Comparison of ENCODE assay signal across 20 cellular contexts in genomic region chr3:148255981-148256969, GRCh38.
A peak's percentile ranks its signal among the peaks of the same experiment; 100 is the strongest.
DNase-seq lines count a peak whose midpoint lies in the region; TF ChIP-seq lines count a peak whose summit lies in the region.
"Had no signal": no experiment of that assay in that cellular context is flagged by ENCODE, and none has a peak within 500 bp of the region (broad histone marks: within the 10 kb centered on the region; RNA-seq: fewer than 3 reads in every experiment).

No MANE protein-coding gene starts in this region.

- H3K4me2 ChIP-seq in hepatocyte (peak overlapping the region; percentile 36), neuronal stem cell (ENCODE audit: insufficient read depth, low read length, poor library complexity, severe bottlenecking) (no peak overlapping the region)
- H3K4me2 ChIP-seq: BLaER1 had no signal

- no peak overlapping the region for H3K4ac ChIP-seq in neuronal stem cell (ENCODE audit: low read length)

- H3K36me3 Mint-ChIP-seq in Calu3 (ENCODE audit: insufficient read depth, unreplicated experiment), result no peaks in the 10 kb centered on the region
- no peaks in the 10 kb centered on the region for H3K36me3 Mint-ChIP-seq in activated CD4-positive, alpha-beta memory T cell treated with anti-CD3 and anti-CD28 coated beads for 36 hours
- H3K36me3 Mint-ChIP-seq: IgD-negative memory B cell had no signal

- no peak overlapping the region for H3K27ac Mint-ChIP-seq in Calu3 (ENCODE audit: unreplicated experiment)
- no peak overlapping the region for H3K27ac Mint-ChIP-seq in activated CD4-positive, alpha-beta memory T cell treated with anti-CD3 and anti-CD28 coated beads for 36 hours
- H3K27ac Mint-ChIP-seq: CD4-positive, alpha-beta T cell; IgD-negative memory B cell had no signal

- no peak overlapping the region for H2BK15ac ChIP-seq in neuronal stem cell (ENCODE audit: low read length)

- H3K27me3 ChIP-seq in SJCRH30 (no peaks in the 10 kb centered on the region), hepatocyte (no peaks in the 10 kb centered on the region), neuronal stem cell (ENCODE audit: control insufficient read depth in 3 of 3, insufficient read depth in 3 of 3, low read depth in 1 of 3, low read length in 3 of 3) (no peaks in the 10 kb centered on the region), BE2C (no peaks in the 10 kb centered on the region)
- H3K27me3 ChIP-seq: BLaER1 had no signal

- H4K20me1 ChIP-seq in hepatocyte (ENCODE audit: insufficient read depth, poor library complexity, severe bottlenecking), result no peaks in the 10 kb centered on the region
- H4K20me1 ChIP-seq: BLaER1 had no signal

- DNase-seq in Calu3 (peak; percentile 53), SJCRH30 (peak in 1 of 2 experiments; percentile 35), hepatocyte (ENCODE audit: low spot score) (peak; percentile 34), neuronal stem cell (ENCODE audit: low spot score) (peak; percentile 15), BE2C (no peak), head of caudate nucleus (no peak)
- DNase-seq in activated CD4-positive, alpha-beta memory T cell treated with anti-CD3 and anti-CD28 coated beads for 36 hours, result no peak
- DNase-seq: CD4-positive, alpha-beta T cell; COR-L47; DMS153; GM23248; HCEC 1CT; Karpas-422; NCI-H1694; NCI-H2081 treated with DMSO at 0.1 percent for 48 hours; NCI-H446; PC-3; Right ventricle myocardium superior had no signal

- H3K4me3 ChIP-seq in SJCRH30 (no peak overlapping the region), hepatocyte (no peak overlapping the region), neuronal stem cell (ENCODE audit: low read length in 2 of 2) (no peak overlapping the region), BE2C (ENCODE audit: low read depth, low read length) (no peak overlapping the region)
- H3K4me3 ChIP-seq: BLaER1, GM23248 had no signal

- WGBS in hepatocyte (ENCODE audit: low lambda C conversion rate, missing lambda C conversion rate), result 59% methylated on average over 6 of the region's 6 CpGs
- no CpG with 5 or more reads among the region's 6 CpGs for WGBS in neuronal stem cell (ENCODE audit: extremely low coverage in 2 of 2, insufficient read length in 2 of 2, insufficient replicate concordance in 1 of 2), 2 donors

- H3K27ac ChIP-seq in SJCRH30 (peak overlapping the region; percentile 47), hepatocyte (peak overlapping the region; percentile 41), neuronal stem cell (replicated peaks; ENCODE audit: low read length) (no peak overlapping the region)
- H3K27ac ChIP-seq: BLaER1, GM23248 had no signal

- no TSS peak for BruUV-seq in Calu3 (replicated peaks; lab: Mats Ljungman, UMichigan)

- H2BK120ac ChIP-seq in neuronal stem cell (ENCODE audit: low read depth, low read length), result no peak overlapping the region

- CTCF ChIA-PET in Calu3 (lab: Charles Lee), result interaction anchor here (0.5 kb wide), 1 partner anchor 291 kb away, joined by 4 read pairs; no protein-coding TSS in a partner anchor
- CTCF ChIA-PET in activated CD4-positive, alpha-beta memory T cell treated with anti-CD3 and anti-CD28 coated beads for 36 hours (lab: Charles Lee), result no interaction called here

- no peak overlapping the region for H2BK12ac ChIP-seq in neuronal stem cell (ENCODE audit: low read length)

- H3K9me2 ChIP-seq in hepatocyte (replicated peaks; ENCODE audit: insufficient read depth), result no peaks in the 10 kb centered on the region

- H3K18ac ChIP-seq in neuronal stem cell (ENCODE audit: low read length), result no peak overlapping the region

- no peaks in the 10 kb centered on the region for H3K36me3 ChIP-seq in SJCRH30
- H3K36me3 ChIP-seq in hepatocyte (replicated peaks; ENCODE audit: insufficient read depth, low read depth), result no peaks in the 10 kb centered on the region
- no peaks in the 10 kb centered on the region for H3K36me3 ChIP-seq in neuronal stem cell (replicated peaks in 1 of 2; ENCODE audit: control insufficient read depth in 2 of 2, insufficient read depth in 2 of 2, low read length in 2 of 2)
- H3K36me3 ChIP-seq in BE2C, result no peaks in the 10 kb centered on the region; the same call in 1 of the 2 replicates
- H3K36me3 ChIP-seq: BLaER1 had no signal

- POLR2A ChIA-PET in activated CD4-positive, alpha-beta memory T cell treated with anti-CD3 and anti-CD28 coated beads for 36 hours (lab: Charles Lee), result no interaction called here

- H2AFZ ChIP-seq in hepatocyte (no peak overlapping the region), neuronal stem cell (ENCODE audit: low read length) (no peak overlapping the region)
- H2AFZ ChIP-seq: GM23248 had no signal

- no peaks in the 10 kb centered on the region for H3K79me2 ChIP-seq in hepatocyte

- no peak overlapping the region for H2BK5ac ChIP-seq in neuronal stem cell (ENCODE audit: low read length)

- H3K9me3 Mint-ChIP-seq in Calu3 (ENCODE audit: low read depth, unreplicated experiment), result peaks cover 4% of the 10 kb centered on the region
- no peaks in the 10 kb centered on the region for H3K9me3 Mint-ChIP-seq in activated CD4-positive, alpha-beta memory T cell treated with anti-CD3 and anti-CD28 coated beads for 36 hours
- H3K9me3 Mint-ChIP-seq: CD4-positive, alpha-beta T cell had no signal

- H3K79me1 ChIP-seq in neuronal stem cell (ENCODE audit: low read depth, low read length), result no peaks in the 10 kb centered on the region

- intact Hi-C loops in Calu3 (cut with micrococcal nuclease; ENCODE audit: unreplicated experiment) (no loop called here), head of caudate nucleus (cut with DNase I) (no loop called here)
- intact Hi-C loops in activated CD4-positive, alpha-beta memory T cell treated with anti-CD3 and anti-CD28 coated beads for 36 hours (cut with micrococcal nuclease), result no loop called here

- H4K8ac ChIP-seq in neuronal stem cell (ENCODE audit: low read depth, low read length), result no peak overlapping the region

- H3K4me1 ChIP-seq in SJCRH30 (peaks cover 11% of the 10 kb centered on the region; the same call in 1 of the 2 replicates), hepatocyte (ENCODE audit: insufficient read depth) (peaks cover 4% of the 10 kb centered on the region), neuronal stem cell (ENCODE audit: control insufficient read depth in 2 of 2, insufficient read depth in 1 of 2, low read depth in 1 of 2, low read length in 2 of 2) (peaks cover 0 to 1% of the 10 kb centered on the region in 2 donors), BE2C (no peaks in the 10 kb centered on the region)
- H3K4me1 ChIP-seq: BLaER1 had no signal

- H3K9me3 ChIP-seq in SJCRH30 (replicated peaks) (no peaks in the 10 kb centered on the region), hepatocyte (ENCODE audit: low read depth) (no peaks in the 10 kb centered on the region), neuronal stem cell (replicated peaks in 1 of 2; ENCODE audit: control insufficient read depth in 2 of 2, insufficient read depth in 1 of 2, low read depth in 1 of 2, low read length in 2 of 2) (peaks cover 0 to 5% of the 10 kb centered on the region in 2 donors), BE2C (no peaks in the 10 kb centered on the region)
- H3K9me3 ChIP-seq: BLaER1 had no signal

- no peak overlapping the region for H3K23ac ChIP-seq in neuronal stem cell (ENCODE audit: low read depth, low read length, poor library complexity)

- peak overlapping the region; percentile 23 for H3K4me3 Mint-ChIP-seq in Calu3 (ENCODE audit: low read depth, unreplicated experiment)
- no peak overlapping the region for H3K4me3 Mint-ChIP-seq in activated CD4-positive, alpha-beta memory T cell treated with anti-CD3 and anti-CD28 coated beads for 36 hours
- H3K4me3 Mint-ChIP-seq: CD4-positive, alpha-beta T cell; IgD-negative memory B cell had no signal

- H3K14ac ChIP-seq in neuronal stem cell (ENCODE audit: low read length), result no peak overlapping the region

- H4K91ac ChIP-seq in neuronal stem cell (ENCODE audit: low read depth, low read length, poor library complexity), result no peak overlapping the region

- no peak overlapping the region for H3K9ac ChIP-seq in neuronal stem cell (ENCODE audit: low read depth, low read length, poor library complexity)
- H3K9ac ChIP-seq: BLaER1, GM23248 had no signal

- peaks cover 20% of the 10 kb centered on the region for H3K4me1 Mint-ChIP-seq in Calu3 (ENCODE audit: low read depth, unreplicated experiment)
- H3K4me1 Mint-ChIP-seq in activated CD4-positive, alpha-beta memory T cell treated with anti-CD3 and anti-CD28 coated beads for 36 hours (ENCODE audit: low read depth), result no peaks in the 10 kb centered on the region
- H3K4me1 Mint-ChIP-seq: IgD-negative memory B cell had no signal

- no peaks in the 10 kb centered on the region for H3K27me3 Mint-ChIP-seq in Calu3 (ENCODE audit: unreplicated experiment)
- no peaks in the 10 kb centered on the region for H3K27me3 Mint-ChIP-seq in activated CD4-positive, alpha-beta memory T cell treated with anti-CD3 and anti-CD28 coated beads for 36 hours
- H3K27me3 Mint-ChIP-seq: CD4-positive, alpha-beta T cell had no signal

- H2AK5ac ChIP-seq in neuronal stem cell (ENCODE audit: low read depth, low read length), result no peak overlapping the region

- TF ChIP-seq CTCF in Calu3 (IDR thresholded peaks at IDR 0.05; ENCODE audit: unreplicated experiment), result no peak
- TF ChIP-seq CTCF in hepatocyte (IDR thresholded peaks at IDR 0.05; ENCODE audit: poor library complexity), result no peak
- no peak for TF ChIP-seq CTCF in BE2C (IDR thresholded peaks at IDR 0.05; ENCODE audit: low read depth, low read length)

Comparison
In these comparisons a context has a peak if more than half of its experiments do, and no peak if none do; other contexts are left out.
1. DNase-seq: peak in Calu3 (single experiment), hepatocyte (single experiment) and neuronal stem cell (single experiment); none in activated CD4-positive, alpha-beta memory T cell treated with anti-CD3 and anti-CD28 coated beads for 36 hours (single experiment), BE2C (single experiment) and head of caudate nucleus (0 of 42).